10 cellular contexts compared by ENCODE assay signal in genomic region chr1:168092566-168093355, GRCh38. TPM values are rescaled to one million over a fixed set of nuclear protein-coding genes. Genes with fewer than 3 reads are reported as not detected.
DNase-seq lines count a peak whose midpoint lies in the region; ATAC-seq, FAIRE-seq and TF ChIP-seq lines count a peak whose summit lies in the region.
"Had no signal": no experiment of that assay in that cellular context is flagged by ENCODE, and none has a peak within 500 bp of the region (broad histone marks: within the 10 kb centered on the region; RNA-seq: fewer than 3 reads in every experiment).

No MANE protein-coding gene starts in this region.

- TF ChIP-seq CTCF in esophagus muscularis mucosa (IDR thresholded peaks at IDR 0.05), result peak in 2 of 3 experiments; percentile 3 to 20
- peak in 2 of 4 donors; percentile 5 to 16 for TF ChIP-seq CTCF in pancreas (IDR thresholded peaks at IDR 0.05)

- H3K9ac ChIP-seq in NT2/D1 (ENCODE audit: insufficient read length, low read depth), result no peak overlapping the region

- H3K4me3 ChIP-seq in NT2/D1 (ENCODE audit: insufficient read length, low read depth), result no peak overlapping the region
- H3K4me3 ChIP-seq in esophagus muscularis mucosa, result no peak overlapping the region
- H3K4me3 ChIP-seq in pancreas, result no peak overlapping the region
- no peak overlapping the region for H3K4me3 ChIP-seq in HAP-1
- H3K4me3 ChIP-seq: upper lobe of left lung had no signal

- ATAC-seq in pancreas (peak; percentile 53 to 77 (median 74)), HG02678 (IDR thresholded peaks at IDR 0.05; ENCODE audit: unreplicated experiment) (no peak)

- peaks cover 3% of the 10 kb centered on the region for H3K4me1 ChIP-seq in NT2/D1 (ENCODE audit: insufficient read depth, insufficient read length)
- peaks cover 0 to 3% (median 0%) of the 10 kb centered on the region in 4 donors for H3K4me1 ChIP-seq in esophagus muscularis mucosa
- no peaks in the 10 kb centered on the region for H3K4me1 ChIP-seq in pancreas
- no peaks in the 10 kb centered on the region for H3K4me1 ChIP-seq in HAP-1
- H3K4me1 ChIP-seq: upper lobe of left lung had no signal

- H3K36me3 ChIP-seq in NT2/D1 (ENCODE audit: insufficient read depth, insufficient read length, low read length) (peaks cover 39% of the 10 kb centered on the region), esophagus muscularis mucosa (peaks cover 5 to 74% (median 31%) of the 10 kb centered on the region in 4 donors), pancreas (no peaks in the 10 kb centered on the region), HAP-1 (replicated peaks) (no peaks in the 10 kb centered on the region)

- H3K9me3 ChIP-seq in NT2/D1 (ENCODE audit: insufficient read depth, low read length), result no peaks in the 10 kb centered on the region
- H3K9me3 ChIP-seq in esophagus muscularis mucosa, result no peaks in the 10 kb centered on the region
- H3K9me3 ChIP-seq in pancreas, result no peaks in the 10 kb centered on the region
- no peaks in the 10 kb centered on the region for H3K9me3 ChIP-seq in HAP-1
- H3K9me3 ChIP-seq: upper lobe of left lung had no signal

- no peaks in the 10 kb centered on the region for H3K27me3 ChIP-seq in NT2/D1 (ENCODE audit: insufficient read depth, insufficient read length)
- H3K27me3 ChIP-seq in esophagus muscularis mucosa, result no peaks in the 10 kb centered on the region
- H3K27me3 ChIP-seq in pancreas, result no peaks in the 10 kb centered on the region
- H3K27me3 ChIP-seq in HAP-1 (ENCODE audit: low read depth), result no peaks in the 10 kb centered on the region
- H3K27me3 ChIP-seq: upper lobe of left lung had no signal

- WGBS in esophagus muscularis mucosa, result 96% methylated on average over 10 of the region's 16 CpGs
- WGBS in pancreas, 2 donors, result 77 to 83% methylated on average over 16 of the region's 16 CpGs

- peak; percentile 10 for DNase-seq in DMS 273 (lab: John Stamatoyannopoulos, UW; ENCODE audit: unreplicated experiment)
- no peak for DNase-seq in DMS 273 treated with DMSO at 0.1 percent for 48 hours (lab: John Stamatoyannopoulos, UW)
- DNase-seq in NT2/D1 (ENCODE audit: low read depth, low spot score), result peak; percentile 9
- DNase-seq in esophagus muscularis mucosa (ENCODE audit: extremely low spot score), result peak; percentile 66
- DNase-seq in pancreas, result peak in 1 of 6 donors; percentile 31
- no peak for DNase-seq in HAP-1 (ENCODE audit: low spot score in 2 of 2)
- no peak for DNase-seq in cortex of kidney (lab: John Stamatoyannopoulos, UW)
- DNase-seq: upper lobe of left lung had no signal

- intact Hi-C loops in esophagus muscularis mucosa (cut with DNase I) (no loop called here), pancreas (cut with DNase I) (no loop called here)

- TF ChIP-seq POLR2A in esophagus muscularis mucosa (IDR thresholded peaks at IDR 0.05; ENCODE audit: low read depth), result no peak

- no peak for TF ChIP-seq EP300 in esophagus muscularis mucosa (IDR thresholded peaks at IDR 0.05)

- no peak overlapping the region for H3K27ac ChIP-seq in esophagus muscularis mucosa (replicated peaks in 1 of 4)
- no peak overlapping the region for H3K27ac ChIP-seq in pancreas
- H3K27ac ChIP-seq: upper lobe of left lung had no signal

- in situ Hi-C loops in HAP-1 (cut with MboI; ENCODE audit: low sequenced_read_pairs), result no loop called here

- FAIRE-seq in pancreas (lab: Jason Lieb, UNC), result no peak
- FAIRE-seq: A204.1 had no signal

RNA-seq across cellular contexts. Expression of gene GPR161, which starts 44.0 kb away (rescaled TPM):
- total RNA-seq in esophagus muscularis mucosa (10 to 100 TPM; 19.5 to 46.7 (median 22.9) TPM), pancreas (1 to 10 TPM; 6.3 to 9.7 (median 9.3) TPM)
- polyA plus RNA-seq in pancreas, result 1 to 10 TPM; 2.5 to 3.6 TPM

Comparison
In these comparisons a context has a peak if more than half of its experiments do, and no peak if none do; other contexts are left out.
1. DNase-seq: peak in DMS 273 (single experiment), NT2/D1 (single experiment) and esophagus muscularis mucosa (single experiment); none in DMS 273 treated with DMSO at 0.1 percent for 48 hours (single experiment), HAP-1 (0 of 2) and cortex of kidney (single experiment).